Comparison of ENCODE assay signal across 15 cellular contexts in the genomic region with DNA sequence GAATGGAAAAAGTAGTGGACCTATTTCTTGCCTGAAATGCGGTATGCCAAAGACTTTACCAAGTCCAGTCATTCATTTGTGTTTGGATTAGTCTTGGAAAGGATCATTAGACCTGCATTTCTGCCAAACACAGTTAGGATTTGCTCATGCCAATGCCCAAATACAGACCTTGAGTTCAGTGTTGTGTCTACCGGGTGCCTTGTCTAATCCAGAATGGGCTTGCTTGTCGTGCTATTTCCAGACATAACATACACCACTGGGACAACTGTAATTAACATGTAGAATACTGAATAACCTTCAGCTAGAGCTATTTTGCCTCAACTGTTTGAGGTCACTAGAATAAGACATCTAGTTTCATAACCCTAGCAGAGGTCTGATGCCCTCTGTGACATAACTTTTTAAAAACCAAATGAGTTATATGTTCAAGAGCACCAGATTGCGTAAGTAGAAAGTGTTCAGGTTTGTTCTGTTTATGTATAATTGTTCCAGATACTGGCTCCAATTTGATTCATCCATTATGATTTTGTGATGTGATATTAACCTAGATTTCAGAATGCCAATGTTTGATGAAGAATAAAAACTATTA.
DNase-seq lines count a peak whose midpoint lies in the region; ATAC-seq and TF ChIP-seq lines count a peak whose summit lies in the region.
"Had no signal": no experiment of that assay in that cellular context is flagged by ENCODE, and none has a peak within 500 bp of the region (broad histone marks: within the 10 kb centered on the region; RNA-seq: fewer than 3 reads in every experiment).

No MANE protein-coding gene starts in this region.

- intact Hi-C loops in sigmoid colon (cut with DNase I) = no loop called here
- intact Hi-C loops in lower leg skin (cut with DNase I; ENCODE audit: low total_unique reads) = no loop called here

- no peaks in the 10 kb centered on the region for H3K79me2 ChIP-seq in ACC112 (ENCODE audit: control insufficient read depth, insufficient read depth, low read length, unreplicated experiment)

- H3K9me3 ChIP-seq in sigmoid colon = no peaks in the 10 kb centered on the region

- H3K27ac ChIP-seq in ACC112 (ENCODE audit: low read depth, low read length) = peak overlapping the region; percentile 97
- peak overlapping the region; percentile 46 for H3K27ac ChIP-seq in caudate nucleus (ENCODE audit: low read depth, low read length)
- H3K27ac ChIP-seq in sigmoid colon = peak overlapping the region; percentile 1 to 82 (median 46)

- ATAC-seq in left lobe of liver = peak; percentile 77
- no peak for ATAC-seq in GM18498 (IDR thresholded peaks at IDR 0.05; ENCODE audit: unreplicated experiment)

- DNase-seq in caudate nucleus (lab: John Stamatoyannopoulos, UW) (no peak), left lobe of liver (ENCODE audit: low spot score) (no peak), sigmoid colon (no peak), KG1 (lab: John Stamatoyannopoulos, UW) (no peak), lower leg skin (ENCODE audit: low spot score in 2 of 2) (no peak)
- no peak for DNase-seq in activated T-cell treated with anti-CD3 and anti-CD28 coated beads, Interleukin-2, amount 50 U/mL, for 1 hour
- DNase-seq: activated CD4-positive, alpha-beta T cell treated with anti-CD3 and anti-CD28 coated beads for 48 hours; activated naive CD8-positive, alpha-beta T cell treated with anti-CD3 and anti-CD28 coated beads, Interleukin-2, amount 10 ng/mL, durations not matched to agents 7 days and 5 days; activated T-cell treated with anti-CD3 and anti-CD28 coated beads, Interleukin-2, amount 50 U/mL, for 24 hours; CD8-positive, alpha-beta memory T cell; NCI-H2107; stimulated activated CD4-positive, alpha-beta T cell treated with anti-CD3 and anti-CD28 coated beads, Interleukin-2, amount 100 ng/mL, for 48 hours; T-helper 2 cell had no signal

- WGBS in sigmoid colon, 2 donors = 89 to 91% methylated on average over 4 of the region's 4 CpGs
- 55 to 80% methylated on average over 4 of the region's 4 CpGs for WGBS in lower leg skin, 2 donors

- TF ChIP-seq CTCF in sigmoid colon (IDR thresholded peaks at IDR 0.05) = no peak
- no peak for TF ChIP-seq CTCF in lower leg skin (IDR thresholded peaks at IDR 0.05)

- no peaks in the 10 kb centered on the region for H3K36me3 ChIP-seq in ACC112 (ENCODE audit: insufficient read depth, low read length)
- H3K36me3 ChIP-seq in sigmoid colon = no peaks in the 10 kb centered on the region

- H3K27me3 ChIP-seq in ACC112 (ENCODE audit: insufficient read depth, low read length) (no peaks in the 10 kb centered on the region), sigmoid colon (no peaks in the 10 kb centered on the region)

- H3K4me3 ChIP-seq in ACC112 (ENCODE audit: low read depth, low read length) (no peak overlapping the region), sigmoid colon (no peak overlapping the region), lower leg skin (ENCODE audit: low read depth, poor library complexity, severe bottlenecking) (no peak overlapping the region)

- no peak for TF ChIP-seq EP300 in sigmoid colon (IDR thresholded peaks at IDR 0.05)

- peak overlapping the region; percentile 4 for H2AFZ ChIP-seq in ACC112 (ENCODE audit: low read length, unreplicated experiment)

- H3K4me1 ChIP-seq in ACC112 (ENCODE audit: control insufficient read depth, insufficient read depth, low read length, unreplicated experiment) (peaks cover 47% of the 10 kb centered on the region), sigmoid colon (peaks cover 0 to 29% (median 17%) of the 10 kb centered on the region in 4 donors)

- TF ChIP-seq POLR2A in sigmoid colon (IDR thresholded peaks at IDR 0.05) (no peak), lower leg skin (IDR thresholded peaks at IDR 0.05) (no peak)

Comparison
In these comparisons a context has a peak if more than half of its experiments do, and no peak if none do; other contexts are left out.
1. H3K27ac ChIP-seq: peak in every context shown above with its lines; median percentile 97 in ACC112; 46 in caudate nucleus; 46 in sigmoid colon.